In genomic region chr6:3850451-3851203, GRCh38 we compare ENCODE assay signal across 10 cellular contexts. TPM values are rescaled to one million over a fixed set of nuclear protein-coding genes. Genes with fewer than 3 reads are reported as not detected.
DNase-seq lines count a peak whose midpoint lies in the region; ATAC-seq, FAIRE-seq and TF ChIP-seq lines count a peak whose summit lies in the region.
"Had no signal": no experiment of that assay in that cellular context is flagged by ENCODE, and none has a peak within 500 bp of the region (broad histone marks: within the 10 kb centered on the region; RNA-seq: fewer than 3 reads in every experiment).

No MANE protein-coding gene starts in this region.

- no peaks in the 10 kb centered on the region for H3K36me3 ChIP-seq in GM06990 (ENCODE audit: control insufficient read depth, insufficient read depth, low read length)

- FAIRE-seq in frontal cortex (lab: Jason Lieb, UNC): no peak
- FAIRE-seq: GM19239 had no signal

- H3K4me3 ChIP-seq in GM06990 (replicated peaks; ENCODE audit: low read depth, low read length): 0 out of 2 replicates have a peak overlapping the region, but pooled peaks have one; percentile 4

- ATAC-seq in HG03196 (IDR thresholded peaks at IDR 0.05; ENCODE audit: unreplicated experiment): no peak
- no peak for ATAC-seq in HG03108 (IDR thresholded peaks at IDR 0.05; ENCODE audit: unreplicated experiment)

- no peak for TF ChIP-seq CTCF in GM06990 (IDR thresholded peaks at IDR 0.05; ENCODE audit: insufficient read depth, low read length, poor library complexity, severe bottlenecking)

- no peaks in the 10 kb centered on the region for H3K27me3 ChIP-seq in GM06990 (replicated peaks; ENCODE audit: control insufficient read depth, insufficient read depth, low read length)

- DNase-seq in GM06990 (ENCODE audit: extremely low read depth, insufficient read length): peak; percentile 44
- peak; percentile 26 for DNase-seq in activated CD4-positive, CD25-positive, alpha-beta regulatory T cell treated with anti-CD3 and anti-CD28 coated beads, Interleukin-2, amount 50 U/mL, for 16 hours (ENCODE audit: low read depth, low spot score)
- DNase-seq in central memory CD4-positive, alpha-beta T cell: peak; percentile 19
- peak; percentile 51 to 55 for DNase-seq in stimulated activated CD4-positive, alpha-beta T cell treated with anti-CD3 and anti-CD28 coated beads, Interleukin-15, amount 100 ng/mL, for 48 hours (ENCODE audit: low read depth in 2 of 2)
- DNase-seq in RKO (ENCODE audit: low spot score): no peak
- no peak for DNase-seq in frontal cortex (ENCODE audit: low spot score in 2 of 2)
- DNase-seq: DND-41 had no signal

RNA-seq across cellular contexts. Expression of gene FAM50B, which starts 1.5 kb away (rescaled TPM):
- total RNA-seq in frontal cortex: 22.0 TPM

Comparison
In these comparisons a context has a peak if more than half of its experiments do, and no peak if none do; other contexts are left out.
1. DNase-seq: peak in GM06990 (single experiment), activated CD4-positive, CD25-positive, alpha-beta regulatory T cell treated with anti-CD3 and anti-CD28 coated beads, Interleukin-2, amount 50 U/mL, for 16 hours (single experiment), central memory CD4-positive, alpha-beta T cell (single experiment) and stimulated activated CD4-positive, alpha-beta T cell treated with anti-CD3 and anti-CD28 coated beads, Interleukin-15, amount 100 ng/mL, for 48 hours (2 of 2); none in RKO (single experiment) and frontal cortex (0 of 2).